In genomic region chr14:36521598-36522345, GRCh38 we compare ENCODE assay signal across 23 cellular contexts. TPM values are rescaled to one million over a fixed set of nuclear protein-coding genes. Genes with fewer than 3 reads are reported as not detected.
DNase-seq lines count a peak whose midpoint lies in the region; ATAC-seq, FAIRE-seq and TF ChIP-seq lines count a peak whose summit lies in the region.
"Had no signal": no experiment of that assay in that cellular context is flagged by ENCODE, and none has a peak within 500 bp of the region (broad histone marks: within the 10 kb centered on the region; RNA-seq: fewer than 3 reads in every experiment).

No MANE protein-coding gene starts in this region.

- no peaks in the 10 kb centered on the region for H3K9me3 Mint-ChIP-seq in T-helper 1 cell treated with Interleukin-12 subunit alpha and Interleukin-12 subunit beta and Interleukin-4 antibody, amounts not matched to agents 30 μg/mL and 1 μg/mL, for 36 hours
- H3K9me3 Mint-ChIP-seq: CD8-positive, alpha-beta T cell; central memory CD8-positive, alpha-beta T cell had no signal

- H3K9me3 ChIP-seq in T-helper 17 cell (ENCODE audit: control insufficient read depth, low read length, poor library complexity, severe bottlenecking): peaks cover 3% of the 10 kb centered on the region
- H3K9me3 ChIP-seq in kidney (ENCODE audit: control insufficient read depth in 1 of 2, low read length in 2 of 2): peaks cover 0 to 3% of the 10 kb centered on the region in 2 donors
- no peaks in the 10 kb centered on the region for H3K9me3 ChIP-seq in vagina

- H3K36me3 Mint-ChIP-seq in T-helper 1 cell treated with Interleukin-12 subunit alpha and Interleukin-12 subunit beta and Interleukin-4 antibody, amounts not matched to agents 30 μg/mL and 1 μg/mL, for 36 hours (ENCODE audit: low read depth): peaks cover 6% of the 10 kb centered on the region
- peaks cover 7% of the 10 kb centered on the region for H3K36me3 Mint-ChIP-seq in T-helper 17 cell (ENCODE audit: low read depth)
- H3K36me3 Mint-ChIP-seq: CD8-positive, alpha-beta T cell had no signal

- H3K36me3 ChIP-seq in kidney (ENCODE audit: control insufficient read depth in 1 of 2, insufficient read depth in 2 of 2, low read length in 2 of 2) (no peaks in the 10 kb centered on the region), vagina (no peaks in the 10 kb centered on the region)

- H3K4me1 ChIP-seq in kidney (ENCODE audit: control insufficient read depth in 1 of 2, insufficient read depth in 1 of 2, low read depth in 1 of 2, low read length in 2 of 2) (peaks cover 0 to 17% of the 10 kb centered on the region in 2 donors), vagina (peaks cover 49% of the 10 kb centered on the region)
- H3K4me1 ChIP-seq: foreskin keratinocyte had no signal

- H3K9ac ChIP-seq in kidney (ENCODE audit: low read length in 2 of 2): no peak overlapping the region

- H3K4me3 ChIP-seq in kidney (ENCODE audit: low read length in 2 of 2): no peak overlapping the region
- H3K4me3 ChIP-seq in vagina: no peak overlapping the region

- no peak for FAIRE-seq in kidney (lab: Jason Lieb, UNC)

- peaks cover 20% of the 10 kb centered on the region for H3K27me3 ChIP-seq in vagina

- H3K27me3 Mint-ChIP-seq in T-helper 1 cell treated with Interleukin-12 subunit alpha and Interleukin-12 subunit beta and Interleukin-4 antibody, amounts not matched to agents 30 μg/mL and 1 μg/mL, for 36 hours (ENCODE audit: low read depth): peaks cover 75% of the 10 kb centered on the region
- H3K27me3 Mint-ChIP-seq in T-helper 17 cell: peaks cover 57% of the 10 kb centered on the region

- no peak overlapping the region for H3K4me3 Mint-ChIP-seq in T-helper 1 cell treated with Interleukin-12 subunit alpha and Interleukin-12 subunit beta and Interleukin-4 antibody, amounts not matched to agents 30 μg/mL and 1 μg/mL, for 36 hours
- peak overlapping the region; percentile 71 for H3K4me3 Mint-ChIP-seq in T-helper 17 cell

- TF ChIP-seq CTCF in kidney (IDR thresholded peaks at IDR 0.05; ENCODE audit: borderline replicate concordance, extremely low read depth, insufficient read depth) (no peak), vagina (IDR thresholded peaks at IDR 0.05) (no peak)

- H3K27ac ChIP-seq in kidney (ENCODE audit: low read depth in 2 of 2, low read length in 2 of 2) (no peak overlapping the region), vagina (no peak overlapping the region)
- H3K27ac ChIP-seq: foreskin keratinocyte had no signal

- peaks cover 4% of the 10 kb centered on the region for H3K4me1 Mint-ChIP-seq in T-helper 1 cell treated with Interleukin-12 subunit alpha and Interleukin-12 subunit beta and Interleukin-4 antibody, amounts not matched to agents 30 μg/mL and 1 μg/mL, for 36 hours (ENCODE audit: low read depth)
- peaks cover 7% of the 10 kb centered on the region for H3K4me1 Mint-ChIP-seq in T-helper 17 cell

- intact Hi-C loops in kidney (cut with DNase I) (no loop called here), vagina (cut with DNase I) (no loop called here)

- peak overlapping the region; percentile 55 for H3K27ac Mint-ChIP-seq in T-helper 1 cell treated with Interleukin-12 subunit alpha and Interleukin-12 subunit beta and Interleukin-4 antibody, amounts not matched to agents 30 μg/mL and 1 μg/mL, for 36 hours
- H3K27ac Mint-ChIP-seq in T-helper 17 cell: no peak overlapping the region
- H3K27ac Mint-ChIP-seq: activated naive CD8-positive, alpha-beta T cell treated with anti-CD3 and anti-CD28 coated beads, Interleukin-2, amount 10 ng/mL, durations not matched to agents 7 days and 5 days; CD8-positive, alpha-beta T cell; effector memory CD8-positive, alpha-beta T cell had no signal

- ATAC-seq in T-helper 17 cell (no peak), HG02973 (IDR thresholded peaks at IDR 0.05; ENCODE audit: unreplicated experiment) (no peak), GM19351 (IDR thresholded peaks at IDR 0.05; ENCODE audit: unreplicated experiment) (no peak)
- ATAC-seq: activated CD4-positive, CD25-positive, alpha-beta regulatory T cell treated with anti-CD3 and anti-CD28 coated beads, Interleukin-2, amount 50 U/mL, for 24 hours; CD8-positive, alpha-beta T cell; effector memory CD8-positive, alpha-beta T cell; foreskin keratinocyte had no signal

- no peak for DNase-seq in T-helper 1 cell
- no peak for DNase-seq in T-helper 17 cell
- peak; percentile 62 for DNase-seq in kidney
- peak; percentile 22 for DNase-seq in stimulated activated CD8-positive, alpha-beta memory T cell treated with anti-CD3 and anti-CD28 coated beads, Interleukin-4, amount 100 ng/mL, for 48 hours
- no peak for DNase-seq in vagina (ENCODE audit: extremely low spot score in 2 of 2)
- DNase-seq: ACHN; activated T-cell treated with anti-CD3 and anti-CD28 coated beads for 4 hours; CD8-positive, alpha-beta T cell; effector memory CD8-positive, alpha-beta T cell; foreskin keratinocyte; midbrain; NCI-H1694; NCI-H69; RPMI8226; substantia nigra had no signal

- no peak for TF ChIP-seq POLR2A in vagina (IDR thresholded peaks at IDR 0.05)

RNA-seq across cellular contexts. Expression of gene NKX2-1, which starts 1.7 kb away (rescaled TPM):
- total RNA-seq in T-helper 17 cell (not detected), kidney (not detected), vagina (not detected)
- not detected for polyA plus RNA-seq in kidney (ENCODE audit: insufficient read depth, low read depth, low replicate concordance)
- total RNA-seq: activated naive CD8-positive, alpha-beta T cell treated with anti-CD3 and anti-CD28 coated beads, Interleukin-2, amount 10 ng/mL, durations not matched to agents 7 days and 5 days; CD8-positive, alpha-beta T cell; foreskin keratinocyte; G401; T-helper 1 cell treated with Interleukin-12 subunit alpha and Interleukin-12 subunit beta and Interleukin-4 antibody, amounts not matched to agents 30 ng/mL and 1 ng/mL, for 36 hours had no signal
- polyA plus RNA-seq: foreskin keratinocyte had no signal

Comparison
In these comparisons a context has a peak if more than half of its experiments do, and no peak if none do; other contexts are left out.
1. DNase-seq: peak in kidney (single experiment) and stimulated activated CD8-positive, alpha-beta memory T cell treated with anti-CD3 and anti-CD28 coated beads, Interleukin-4, amount 100 ng/mL, for 48 hours (single experiment); none in T-helper 1 cell (0 of 5), T-helper 17 cell (0 of 3) and vagina (0 of 2).